ENCODE assay signal across 14 cellular contexts in the genomic region with DNA sequence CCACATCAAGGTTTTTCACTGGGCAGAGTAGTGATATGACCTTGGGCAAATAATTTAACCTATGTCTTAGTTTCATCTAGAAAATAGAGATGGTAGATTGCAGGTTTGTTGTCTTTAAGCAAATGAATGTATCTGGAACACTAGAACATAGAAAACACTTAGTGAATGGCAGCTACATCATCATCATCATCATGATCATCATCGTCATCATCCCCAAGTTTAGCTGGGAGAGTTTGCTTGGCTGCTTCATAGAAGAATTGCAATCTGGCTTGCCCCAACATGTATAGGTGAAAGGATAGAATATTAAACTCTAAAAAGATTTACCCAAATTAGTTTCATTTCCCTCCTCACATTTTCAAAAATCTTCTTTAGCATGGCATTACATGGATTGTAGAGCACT.
"Had no signal": no experiment of that assay in that cellular context is flagged by ENCODE, and none has a peak within 500 bp of the region (broad histone marks: within the 10 kb centered on the region; RNA-seq: fewer than 3 reads in every experiment).

No MANE protein-coding gene starts in this region.

- H3K4me3 Mint-ChIP-seq: mesothelial cell of epicardium, natural killer cell, neural crest cell, type B pancreatic cell had no signal

- H3K36me3 Mint-ChIP-seq: mesothelial cell of epicardium, natural killer cell, type B pancreatic cell had no signal

- H3K4me1 Mint-ChIP-seq: mesothelial cell of epicardium, natural killer cell, neural crest cell had no signal

- DNase-seq: effector memory CD4-positive, alpha-beta T cell; heart left ventricle; hippocampal formation; natural killer cell; ovary; stimulated activated CD4-positive, alpha-beta T cell treated with anti-CD3 and anti-CD28 coated beads, Interleukin-12 subunit alpha, Interleukin-12 subunit beta, amount 100 ng/mL, for 4 hours; stimulated activated naive CD8-positive, alpha-beta T cell treated with anti-CD3 and anti-CD28 coated beads, Interleukin-15, Interleukin-2, amounts not matched to agents 100 U/mL and 50 U/mL, for 24 hours; thyroid gland had no signal

- H3K27ac Mint-ChIP-seq: mesothelial cell of epicardium, natural killer cell, type B pancreatic cell had no signal

- H3K9me3 Mint-ChIP-seq: mesothelial cell of epicardium, natural killer cell, neural crest cell, type B pancreatic cell had no signal

- H3K27ac ChIP-seq: heart left ventricle, ovary, right atrium auricular region, suprapubic skin, thyroid gland had no signal

- H3K9me3 ChIP-seq: heart left ventricle, ovary, right atrium auricular region, suprapubic skin, thyroid gland had no signal

- H3K4me3 ChIP-seq: heart left ventricle, ovary, right atrium auricular region, suprapubic skin, thyroid gland had no signal

- H3K4me1 ChIP-seq: thyroid gland had no signal

- H3K27me3 ChIP-seq: heart left ventricle, ovary, right atrium auricular region, suprapubic skin, thyroid gland had no signal

- H3K36me3 ChIP-seq: heart left ventricle, ovary, right atrium auricular region, suprapubic skin, thyroid gland had no signal

- ATAC-seq: heart left ventricle; left lobe of liver; natural killer cell; stimulated activated naive CD8-positive, alpha-beta T cell treated with anti-CD3 and anti-CD28 coated beads, Interleukin-15, Interleukin-2, amounts not matched to agents 100 U/mL and 50 U/mL, for 24 hours had no signal
